Comparison of ENCODE assay signal across 9 cellular contexts in genomic region chr12:13205809-13206559, GRCh38. TPM values are rescaled to one million over a fixed set of nuclear protein-coding genes. Genes with fewer than 3 reads are reported as not detected.
DNase-seq lines count a peak whose midpoint lies in the region; ATAC-seq and TF ChIP-seq lines count a peak whose summit lies in the region.
"Had no signal": no experiment of that assay in that cellular context is flagged by ENCODE, and none has a peak within 500 bp of the region (broad histone marks: within the 10 kb centered on the region; RNA-seq: fewer than 3 reads in every experiment).

No MANE protein-coding gene starts in this region.

- H3K27me3 ChIP-seq in breast epithelium (no peaks in the 10 kb centered on the region), ascending aorta (no peaks in the 10 kb centered on the region)

- H3K27ac ChIP-seq in breast epithelium (peak overlapping the region; percentile 61 to 81), ascending aorta (peak overlapping the region in 1 of 2 donors; percentile 15)

- H3K27ac Mint-ChIP-seq in CD14-positive monocyte (peak overlapping the region in 6 of 7 donors; percentile 13 to 69 (median 51)), neural crest cell (ENCODE audit: unreplicated experiment) (peak overlapping the region; percentile 44)

- peak overlapping the region in 1 of 3 donors; percentile 19 for H3K4me3 ChIP-seq in breast epithelium
- no peak overlapping the region for H3K4me3 ChIP-seq in ascending aorta

- H3K36me3 ChIP-seq in breast epithelium = no peaks in the 10 kb centered on the region
- H3K36me3 ChIP-seq in ascending aorta = no peaks in the 10 kb centered on the region

- TF ChIP-seq POLR2A in breast epithelium (IDR thresholded peaks at IDR 0.05) = no peak

- DNase-seq in CD14-positive monocyte (ENCODE audit: low spot score) = no peak
- peak; percentile 99 for DNase-seq in NCI-H226
- no peak for DNase-seq in breast epithelium (ENCODE audit: low spot score in 2 of 2)
- no peak for DNase-seq in neural crest cell (ENCODE audit: low read depth, low spot score)
- no peak for DNase-seq in ascending aorta (ENCODE audit: low spot score in 2 of 2)
- no peak for DNase-seq in NOMO-1 treated with dmso at 0.1 percent for 144 hours (lab: John Stamatoyannopoulos, UW; ENCODE audit: unreplicated experiment)
- DNase-seq in cortex of kidney (lab: John Stamatoyannopoulos, UW) = no peak
- DNase-seq: RPMI8226 had no signal

- TF ChIP-seq CTCF in CD14-positive monocyte (IDR thresholded peaks at IDR 0.05) = no peak
- no peak for TF ChIP-seq CTCF in breast epithelium (IDR thresholded peaks at IDR 0.05)
- no peak for TF ChIP-seq CTCF in neural crest cell (conservative IDR thresholded peaks at IDR 0.05)
- no peak for TF ChIP-seq CTCF in ascending aorta (IDR thresholded peaks at IDR 0.05)

- H3K4me1 ChIP-seq in breast epithelium = peaks cover 3 to 33% of the 10 kb centered on the region in 2 donors
- peaks cover 0 to 13% of the 10 kb centered on the region in 2 donors for H3K4me1 ChIP-seq in ascending aorta

- H3K36me3 Mint-ChIP-seq in CD14-positive monocyte (no peaks in the 10 kb centered on the region), neural crest cell (ENCODE audit: low read depth) (no peaks in the 10 kb centered on the region)

- H3K9me3 Mint-ChIP-seq in CD14-positive monocyte (no peaks in the 10 kb centered on the region), neural crest cell (no peaks in the 10 kb centered on the region)

- H3K4me1 Mint-ChIP-seq in CD14-positive monocyte (peaks cover 35% of the 10 kb centered on the region), neural crest cell (peaks cover 55% of the 10 kb centered on the region)

- H3K9me3 ChIP-seq in breast epithelium (no peaks in the 10 kb centered on the region), ascending aorta (no peaks in the 10 kb centered on the region)

- no peak for ATAC-seq in HG03280 (IDR thresholded peaks at IDR 0.05; ENCODE audit: unreplicated experiment)

- H3K27me3 Mint-ChIP-seq in CD14-positive monocyte (ENCODE audit: low read depth in 3 of 3) (peaks cover 2 to 12% (median 9%) of the 10 kb centered on the region in 3 donors), neural crest cell (ENCODE audit: low read depth) (peaks cover 33% of the 10 kb centered on the region)

- intact Hi-C loops in CD14-positive monocyte (cut with micrococcal nuclease) (loop anchor here in 1 of 2 donors (5.0 to 10.0 kb wide), 2 partner anchors 51 to 109 kb away; no protein-coding TSS in a partner anchor), breast epithelium (cut with DNase I; ENCODE audit: low total_unique reads) (loop anchor here (10.0 kb wide), 1 partner anchor 111 kb away; no protein-coding TSS in a partner anchor), ascending aorta (cut with DNase I) (no loop called here)

- H3K4me3 Mint-ChIP-seq in CD14-positive monocyte = no peak overlapping the region
- H3K4me3 Mint-ChIP-seq in neural crest cell = no peak overlapping the region

RNA-seq across cellular contexts. Expression of gene EMP1, which starts 9.5 kb away (rescaled TPM):
- 1 to 10 TPM; 2.7 to 3.1 TPM for polyA plus RNA-seq in CD14-positive monocyte
- 100 to 1,000 TPM; 207 to 759 (median 444) TPM for total RNA-seq in breast epithelium
- total RNA-seq in neural crest cell = 0.30 and 0.68 TPM in 2 replicates
- total RNA-seq in ascending aorta = 588 TPM

Comparison
In these comparisons a context has a peak if more than half of its experiments do, and no peak if none do; other contexts are left out.
1. RNA of gene EMP1, which starts 9.5 kb away (total RNA-seq): 588 TPM in ascending aorta (single experiment) and 207 to 759 TPM in breast epithelium; 0.30 to 0.68 TPM in neural crest cell; every median in the first group is over 100 times any median in the second.